8 cellular contexts compared by ENCODE assay signal in genomic region chrX:107117993-107118321, GRCh38. TPM values are rescaled to one million over a fixed set of nuclear protein-coding genes. Genes with fewer than 3 reads are reported as not detected.
DNase-seq lines count a peak whose midpoint lies in the region; ATAC-seq and TF ChIP-seq lines count a peak whose summit lies in the region.

No MANE protein-coding gene starts in this region.

- no peak for TF ChIP-seq CTCF in HCT116 (IDR thresholded peaks at IDR 0.05 in 2 of 3, conservative IDR thresholded peaks at IDR 0.05 in 1 of 3; ENCODE audit: borderline replicate concordance in 1 of 3, insufficient read depth in 1 of 3, low read depth in 2 of 3, low read length in 2 of 3)
- no peak for TF ChIP-seq CTCF in activated CD8-positive, alpha-beta T cell treated with anti-CD3 and anti-CD28 coated beads for 36 hours (IDR thresholded peaks at IDR 0.05)
- TF ChIP-seq CTCF in adrenal gland (IDR thresholded peaks at IDR 0.05) = no peak

- CTCF ChIA-PET in HCT116 (lab: Charles Lee) = no interaction called here
- CTCF ChIA-PET in activated CD8-positive, alpha-beta T cell treated with anti-CD3 and anti-CD28 coated beads for 36 hours (lab: Charles Lee) = interaction anchor here (1.0 to 2.3 kb wide), 3 partner anchors 13 to 118 kb away, joined by 3 to 5 read pairs (median 5); partner anchors contain the start of gene MORC4

- POLR2A ChIA-PET in HCT116 (lab: Charles Lee) = no interaction called here
- POLR2A ChIA-PET in activated CD8-positive, alpha-beta T cell treated with anti-CD3 and anti-CD28 coated beads for 36 hours (lab: Charles Lee) = interaction anchor here (1.7 kb wide), 1 partner anchor 37 kb away, joined by 4 read pairs; no protein-coding TSS in a partner anchor

- H2AFZ ChIP-seq in HCT116 (ENCODE audit: low read depth, low read length, poor library complexity, severe bottlenecking) = no peak overlapping the region

- peak overlapping the region; percentile 61 to 72 for H3K4me3 ChIP-seq in HCT116 (replicated peaks in 1 of 2; ENCODE audit: low read depth in 1 of 2, low read length in 2 of 2)
- peak overlapping the region in 2 of 4 donors; percentile 35 to 51 for H3K4me3 ChIP-seq in adrenal gland

- H3K79me2 ChIP-seq in HCT116 (ENCODE audit: insufficient read depth, low read length) = peaks cover 14% of the 10 kb centered on the region; the same call in 1 of the 2 replicates

- H3K27ac ChIP-seq in HCT116 (ENCODE audit: low read depth, low read length) (peak overlapping the region; percentile 64), adrenal gland (peak overlapping the region in 2 of 5 donors; percentile 59 to 69)

- ATAC-seq in HCT116 (0 out of 2 replicates have a peak, but pooled peaks have one; percentile 18), left ventricle myocardium superior (peak; percentile 34), sciatic nerve (peak; percentile 27)
- ATAC-seq in activated CD8-positive, alpha-beta T cell treated with anti-CD3 and anti-CD28 coated beads for 36 hours = peak; percentile 4

- H3K9me3 Mint-ChIP-seq in activated CD8-positive, alpha-beta T cell treated with anti-CD3 and anti-CD28 coated beads for 36 hours = no peaks in the 10 kb centered on the region

- H3K4me1 Mint-ChIP-seq in activated CD8-positive, alpha-beta T cell treated with anti-CD3 and anti-CD28 coated beads for 36 hours (ENCODE audit: low read depth) = peaks cover 29% of the 10 kb centered on the region

- H3K9me3 ChIP-seq in HCT116 (ENCODE audit: control insufficient read depth in 1 of 2, insufficient read depth in 1 of 2, low read depth in 1 of 2, low read length in 2 of 2) (no peaks in the 10 kb centered on the region), adrenal gland (replicated peaks in 1 of 3) (no peaks in the 10 kb centered on the region)

- peaks cover 21% of the 10 kb centered on the region for H3K36me3 Mint-ChIP-seq in activated CD8-positive, alpha-beta T cell treated with anti-CD3 and anti-CD28 coated beads for 36 hours (ENCODE audit: low read depth)

- 0 to 38% (median 16%) methylated on average over 2 to 8 of the region's 8 CpGs for whole genome bisulfite sequencing in adrenal gland, 4 donors

- peak; percentile 11 for DNase-seq in Ammon's horn (ENCODE audit: low spot score)
- DNase-seq in HCT116 (ENCODE audit: low read depth, low spot score) = no peak
- no peak for DNase-seq in activated CD8-positive, alpha-beta T cell treated with anti-CD3 and anti-CD28 coated beads for 36 hours
- no peak for DNase-seq in left ventricle myocardium superior
- no peak for DNase-seq in sciatic nerve (ENCODE audit: low spot score)
- DNase-seq in adrenal gland = no peak
- no peak for DNase-seq in H4 (ENCODE audit: low spot score)
- no peak for DNase-seq in AML-193 (lab: John Stamatoyannopoulos, UW)

- H3K4me2 ChIP-seq in HCT116 (ENCODE audit: low read length) = peak overlapping the region; percentile 72

- peak overlapping the region; percentile 57 for H3K27ac Mint-ChIP-seq in activated CD8-positive, alpha-beta T cell treated with anti-CD3 and anti-CD28 coated beads for 36 hours

- no peaks in the 10 kb centered on the region for H3K27me3 Mint-ChIP-seq in activated CD8-positive, alpha-beta T cell treated with anti-CD3 and anti-CD28 coated beads for 36 hours

- no TSS peak for BruUV-seq in HCT116 (replicated peaks; lab: Mats Ljungman, UMichigan)

- H3K9ac ChIP-seq in HCT116 (ENCODE audit: low read length) = peak overlapping the region; percentile 72

- H3K4me1 ChIP-seq in HCT116 (ENCODE audit: control insufficient read depth in 1 of 2, insufficient read depth in 2 of 2, low read length in 2 of 2) = peaks cover 0 to 10% of the 10 kb centered on the region in 2 experiments; a peak in 1 of 4 replicates
- H3K4me1 ChIP-seq in adrenal gland (replicated peaks in 1 of 2) = peaks cover 0 to 6% of the 10 kb centered on the region in 2 donors

- no peaks in the 10 kb centered on the region for H3K9me2 ChIP-seq in HCT116 (ENCODE audit: insufficient read depth)

- H3K4me3 Mint-ChIP-seq in activated CD8-positive, alpha-beta T cell treated with anti-CD3 and anti-CD28 coated beads for 36 hours = peak overlapping the region; percentile 93

- H3K36me3 ChIP-seq in HCT116 (ENCODE audit: control insufficient read depth in 1 of 2, insufficient read depth in 2 of 2, low read length in 2 of 2) (peaks cover 16 to 19% of the 10 kb centered on the region in 2 experiments; a peak in 3 of 4 replicates), adrenal gland (replicated peaks in 1 of 2) (peaks cover 0 to 16% of the 10 kb centered on the region in 2 donors)

- H3K27me3 ChIP-seq in HCT116 (ENCODE audit: insufficient read depth, low read length) = no peaks in the 10 kb centered on the region
- H3K27me3 ChIP-seq in adrenal gland = peaks cover 7% of the 10 kb centered on the region

- TF ChIP-seq POLR2A in HCT116 (IDR thresholded peaks at IDR 0.05; ENCODE audit: borderline replicate concordance, extremely low read depth, insufficient read depth, insufficient read length) = no peak
- TF ChIP-seq POLR2A in adrenal gland (IDR thresholded peaks at IDR 0.05) = no peak

- no peaks in the 10 kb centered on the region for H4K20me1 ChIP-seq in HCT116 (ENCODE audit: insufficient read depth)

- RAD21 ChIA-PET in HCT116 (lab: Charles Lee; ENCODE audit: low non-redundant PET in 1 of 2, low total read pairs in 2 of 2, uncharacterized antibody in 2 of 2, unreplicated experiment in 2 of 2) = no interaction called here

- no peak for TF ChIP-seq RAD21 in HCT116 (IDR thresholded peaks at IDR 0.05; ENCODE audit: low read depth)

- intact Hi-C loops in HCT116 (cut with micrococcal nuclease) (no loop called here), left ventricle myocardium superior (cut with micrococcal nuclease) (no loop called here), sciatic nerve (cut with DNase I) (no loop called here), adrenal gland (cut with DNase I) (no loop called here)
- intact Hi-C loops in activated CD8-positive, alpha-beta T cell treated with anti-CD3 and anti-CD28 coated beads for 36 hours (cut with micrococcal nuclease) = no loop called here

TF ChIP-seq in HCT116, 20 proteins besides CTCF, POLR2A, EP300 and RAD21 (continues in another document):
- TF ChIP-seq JUND (IDR thresholded peaks at IDR 0.05) (no peak), SRF (IDR thresholded peaks at IDR 0.05; ENCODE audit: low read depth) (no peak), MAX (IDR thresholded peaks at IDR 0.05) (no peak), EGR1 (IDR thresholded peaks at IDR 0.05; ENCODE audit: low read depth) (no peak), CEBPB (IDR thresholded peaks at IDR 0.05; ENCODE audit: low read depth) (no peak), ATF3 (IDR thresholded peaks at IDR 0.05) (no peak), YY1 (IDR thresholded peaks at IDR 0.05; ENCODE audit: extremely low read depth, insufficient replicate concordance, low read depth, low read length) (no peak), ZNF274 (IDR thresholded peaks at IDR 0.05; ENCODE audit: low read depth, low read length) (no peak)
- TF ChIP-seq, protein P1, sequence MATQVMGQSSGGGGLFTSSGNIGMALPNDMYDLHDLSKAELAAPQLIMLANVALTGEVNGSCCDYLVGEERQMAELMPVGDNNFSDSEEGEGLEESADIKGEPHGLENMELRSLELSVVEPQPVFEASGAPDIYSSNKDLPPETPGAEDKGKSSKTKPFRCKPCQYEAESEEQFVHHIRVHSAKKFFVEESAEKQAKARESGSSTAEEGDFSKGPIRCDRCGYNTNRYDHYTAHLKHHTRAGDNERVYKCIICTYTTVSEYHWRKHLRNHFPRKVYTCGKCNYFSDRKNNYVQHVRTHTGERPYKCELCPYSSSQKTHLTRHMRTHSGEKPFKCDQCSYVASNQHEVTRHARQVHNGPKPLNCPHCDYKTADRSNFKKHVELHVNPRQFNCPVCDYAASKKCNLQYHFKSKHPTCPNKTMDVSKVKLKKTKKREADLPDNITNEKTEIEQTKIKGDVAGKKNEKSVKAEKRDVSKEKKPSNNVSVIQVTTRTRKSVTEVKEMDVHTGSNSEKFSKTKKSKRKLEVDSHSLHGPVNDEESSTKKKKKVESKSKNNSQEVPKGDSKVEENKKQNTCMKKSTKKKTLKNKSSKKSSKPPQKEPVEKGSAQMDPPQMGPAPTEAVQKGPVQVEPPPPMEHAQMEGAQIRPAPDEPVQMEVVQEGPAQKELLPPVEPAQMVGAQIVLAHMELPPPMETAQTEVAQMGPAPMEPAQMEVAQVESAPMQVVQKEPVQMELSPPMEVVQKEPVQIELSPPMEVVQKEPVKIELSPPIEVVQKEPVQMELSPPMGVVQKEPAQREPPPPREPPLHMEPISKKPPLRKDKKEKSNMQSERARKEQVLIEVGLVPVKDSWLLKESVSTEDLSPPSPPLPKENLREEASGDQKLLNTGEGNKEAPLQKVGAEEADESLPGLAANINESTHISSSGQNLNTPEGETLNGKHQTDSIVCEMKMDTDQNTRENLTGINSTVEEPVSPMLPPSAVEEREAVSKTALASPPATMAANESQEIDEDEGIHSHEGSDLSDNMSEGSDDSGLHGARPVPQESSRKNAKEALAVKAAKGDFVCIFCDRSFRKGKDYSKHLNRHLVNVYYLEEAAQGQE (IDR thresholded peaks at IDR 0.05; ENCODE audit: low read depth) = no peak

RNA-seq across cellular contexts. Expression of gene RBM41, which starts 0.7 kb away (rescaled TPM):
- total RNA-seq in HCT116 (2021; ENCODE audit: unreplicated experiment) (20.0 TPM), left ventricle myocardium superior (20.1 TPM), sciatic nerve (22.7 TPM), adrenal gland (10 to 100 TPM in 7 of 8 donors, 1 to 10 TPM in 1; 9.1 to 41.8 (median 14.7) TPM)
- 5.1 and 7.6 TPM in 2 replicates for polyA plus RNA-seq in HCT116 (2012)
- 10 to 100 TPM; 12.9 to 13.7 TPM for total RNA-seq in activated CD8-positive, alpha-beta T cell treated with anti-CD3 and anti-CD28 coated beads for 36 hours
- polyA plus RNA-seq in adrenal gland = 1 to 10 TPM; 4.2 to 7.8 (median 6.7) TPM
- total RNA-seq in H4 (2014; rRNA removed; shearing (Covaris generic)) = 9.7 and 10.0 TPM in 2 replicates
